ENCODE assay signal across 1 cellular context in the genomic region with DNA sequence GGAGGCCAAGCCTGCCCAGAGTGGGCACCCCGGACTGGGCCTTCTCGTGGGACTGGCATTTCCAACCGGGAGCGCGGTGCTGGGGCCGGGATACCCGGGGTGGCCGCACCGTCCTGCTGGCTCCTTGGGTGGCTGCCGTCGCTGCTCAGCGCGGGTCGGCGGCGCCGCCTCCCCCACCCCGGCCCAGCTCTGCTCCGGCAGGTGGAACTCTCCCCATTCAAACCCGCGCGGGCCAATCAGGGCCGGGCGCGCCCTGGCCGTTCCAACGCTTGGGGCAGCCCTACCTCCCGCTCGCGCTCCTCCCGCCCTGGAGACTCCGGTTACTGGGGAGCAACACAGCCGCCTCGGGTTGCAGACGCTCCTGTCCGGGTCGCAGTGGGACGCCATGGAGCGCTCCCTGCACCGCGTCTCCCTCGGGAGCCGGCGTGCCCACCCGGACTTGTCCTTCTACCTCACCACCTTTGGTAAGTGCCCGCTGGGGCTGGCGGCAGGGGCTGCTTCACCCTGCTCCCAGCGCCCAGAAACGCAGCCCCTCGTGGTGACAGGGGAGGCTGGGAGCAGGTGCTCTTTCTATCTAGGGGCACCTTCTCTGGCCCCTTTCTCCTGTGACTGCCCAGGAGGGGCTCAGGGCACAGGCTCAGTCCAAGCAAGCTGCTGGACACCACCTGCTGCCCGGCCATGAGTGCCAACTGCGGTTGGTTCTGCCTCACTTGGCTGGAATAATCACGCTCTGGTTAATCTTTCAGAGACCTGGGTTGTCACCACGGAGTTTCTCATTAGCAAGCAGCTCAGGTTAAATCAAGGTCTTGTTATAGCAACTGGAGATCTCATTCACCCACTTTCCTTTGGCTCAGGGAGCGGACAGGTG.
TF ChIP-seq lines count a peak whose summit lies in the region.

A gene (plus strand): TSS at position 310 of the 868 bp plus-strand sequence. CDS start 76 bp downstream, at position 386.

TF ChIP-seq in HepG2, 621 proteins besides CTCF, POLR2A, EP300 and RAD21 (continued from another document and continues in another):
- TF ChIP-seq, protein P1, sequence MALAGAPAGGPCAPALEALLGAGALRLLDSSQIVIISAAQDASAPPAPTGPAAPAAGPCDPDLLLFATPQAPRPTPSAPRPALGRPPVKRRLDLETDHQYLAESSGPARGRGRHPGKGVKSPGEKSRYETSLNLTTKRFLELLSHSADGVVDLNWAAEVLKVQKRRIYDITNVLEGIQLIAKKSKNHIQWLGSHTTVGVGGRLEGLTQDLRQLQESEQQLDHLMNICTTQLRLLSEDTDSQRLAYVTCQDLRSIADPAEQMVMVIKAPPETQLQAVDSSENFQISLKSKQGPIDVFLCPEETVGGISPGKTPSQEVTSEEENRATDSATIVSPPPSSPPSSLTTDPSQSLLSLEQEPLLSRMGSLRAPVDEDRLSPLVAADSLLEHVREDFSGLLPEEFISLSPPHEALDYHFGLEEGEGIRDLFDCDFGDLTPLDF (CRISPR knock-in tag; IDR thresholded peaks at IDR 0.05) = peak; percentile 97
- TF ChIP-seq ZNF766 (CRISPR knock-in tag; IDR thresholded peaks at IDR 0.05; ENCODE audit: borderline replicate concordance) (peak; percentile 63; the same call in 1 of the 2 replicates), BRD4 (CRISPR knock-in tag; IDR thresholded peaks at IDR 0.05) (0 out of 2 replicates have a peak, but pooled peaks have one; percentile 44), MZF1 (CRISPR knock-in tag; IDR thresholded peaks at IDR 0.05; ENCODE audit: borderline replicate concordance) (0 out of 2 replicates have a peak, but pooled peaks have one; percentile 36), ZFP36L2 (CRISPR knock-in tag; IDR thresholded peaks at IDR 0.05) (no peak), ZNF878 (CRISPR knock-in tag; IDR thresholded peaks at IDR 0.05) (0 out of 2 replicates have a peak, but pooled peaks have one; percentile 4), BORCS8-MEF2B (CRISPR knock-in tag; IDR thresholded peaks at IDR 0.05) (no peak; the same call in 1 of the 2 replicates), REPIN1 (CRISPR knock-in tag; IDR thresholded peaks at IDR 0.05; ENCODE audit: borderline replicate concordance, low read depth) (no peak), SATB2 (CRISPR knock-in tag; IDR thresholded peaks at IDR 0.05) (peak; percentile 72; the same call in 1 of the 2 replicates), ZNF468 (CRISPR knock-in tag; IDR thresholded peaks at IDR 0.05) (no peak), XRCC5 (optimal IDR thresholded peaks at IDR 0.05; ENCODE audit: low read length) (peak; percentile 63), ZNF230 (CRISPR knock-in tag; IDR thresholded peaks at IDR 0.05) (0 out of 2 replicates have a peak, but pooled peaks have one; percentile 57), ZNF546 (CRISPR knock-in tag; conservative IDR thresholded peaks at IDR 0.05) (no peak), CHD4 (IDR thresholded peaks at IDR 0.05; ENCODE audit: borderline replicate concordance, low read length) (no peak), KLF6 (CRISPR knock-in tag; IDR thresholded peaks at IDR 0.05) (no peak), HNRNPL (IDR thresholded peaks at IDR 0.05; ENCODE audit: low read depth, low read length) (peak; percentile 89), RBM22 (optimal IDR thresholded peaks at IDR 0.05; ENCODE audit: low read length) (no peak), ZNF430 (CRISPR knock-in tag; IDR thresholded peaks at IDR 0.05) (peak; percentile 37; the same call in 1 of the 2 replicates), ZNF225 (CRISPR knock-in tag; IDR thresholded peaks at IDR 0.05) (no peak), ZNF543 (CRISPR knock-in tag; IDR thresholded peaks at IDR 0.05) (peak; percentile 87; the same call in 1 of the 2 replicates), ZNF326 (CRISPR knock-in tag; IDR thresholded peaks at IDR 0.05; ENCODE audit: borderline replicate concordance) (no peak), NFYB (CRISPR knock-in tag; IDR thresholded peaks at IDR 0.05) (peak; percentile 82), SALL2 (CRISPR knock-in tag; IDR thresholded peaks at IDR 0.05) (no peak), SNAPC2 (CRISPR knock-in tag; IDR thresholded peaks at IDR 0.05) (no peak; the same call in 1 of the 2 replicates), ZNF207 (IDR thresholded peaks at IDR 0.05; ENCODE audit: borderline replicate concordance) (no peak), ELF4 (CRISPR knock-in tag; IDR thresholded peaks at IDR 0.05; ENCODE audit: borderline replicate concordance) (no peak), ZNF777 (CRISPR knock-in tag; IDR thresholded peaks at IDR 0.05) (peak; percentile 90), ZNF776 (CRISPR knock-in tag; IDR thresholded peaks at IDR 0.05) (peak; percentile 70; the same call in 1 of the 2 replicates), TOE1 (CRISPR knock-in tag; IDR thresholded peaks at IDR 0.05) (no peak), ZIK1 (CRISPR knock-in tag; IDR thresholded peaks at IDR 0.05; ENCODE audit: borderline replicate concordance, low read depth) (no peak), ZSCAN20 (CRISPR knock-in tag; IDR thresholded peaks at IDR 0.05; ENCODE audit: borderline replicate concordance) (no peak), ZNF564 (CRISPR knock-in tag; IDR thresholded peaks at IDR 0.05) (no peak), AGO1 (IDR thresholded peaks at IDR 0.05; ENCODE audit: low read depth, low read length, poor library complexity, severe bottlenecking) (no peak), SMARCC2 (IDR thresholded peaks at IDR 0.05) (no peak), ZNF891 (CRISPR knock-in tag; IDR thresholded peaks at IDR 0.05) (peak; percentile 84; the same call in 1 of the 2 replicates), TEAD2 (CRISPR knock-in tag; IDR thresholded peaks at IDR 0.05) (0 out of 2 replicates have a peak, but pooled peaks have one; percentile 34), POGZ (CRISPR knock-in tag; IDR thresholded peaks at IDR 0.05) (peak; percentile 69; the same call in 1 of the 2 replicates), ZBTB7B (CRISPR knock-in tag; IDR thresholded peaks at IDR 0.05) (0 out of 2 replicates have a peak, but pooled peaks have one; percentile 28), SRF (IDR thresholded peaks at IDR 0.05; ENCODE audit: low read depth, low read length) (no peak), RBAK (CRISPR knock-in tag; IDR thresholded peaks at IDR 0.05) (no peak), KDM5A (IDR thresholded peaks at IDR 0.05; ENCODE audit: borderline replicate concordance, low read length) (no peak), FOXK1 (CRISPR knock-in tag; IDR thresholded peaks at IDR 0.05; ENCODE audit: borderline replicate concordance, low read depth) (no peak), ZNF839 (CRISPR knock-in tag; IDR thresholded peaks at IDR 0.05; ENCODE audit: borderline replicate concordance) (no peak), ZMYM4 (CRISPR knock-in tag; IDR thresholded peaks at IDR 0.05) (peak; percentile 69), ZNF563 (CRISPR knock-in tag; IDR thresholded peaks at IDR 0.05) (peak; percentile 36; the same call in 1 of the 2 replicates), HOXA3 (CRISPR knock-in tag; IDR thresholded peaks at IDR 0.05) (peak; percentile 15; the same call in 1 of the 2 replicates), CC2D1A (CRISPR knock-in tag; IDR thresholded peaks at IDR 0.05) (no peak)
- TF ChIP-seq, protein P2, sequence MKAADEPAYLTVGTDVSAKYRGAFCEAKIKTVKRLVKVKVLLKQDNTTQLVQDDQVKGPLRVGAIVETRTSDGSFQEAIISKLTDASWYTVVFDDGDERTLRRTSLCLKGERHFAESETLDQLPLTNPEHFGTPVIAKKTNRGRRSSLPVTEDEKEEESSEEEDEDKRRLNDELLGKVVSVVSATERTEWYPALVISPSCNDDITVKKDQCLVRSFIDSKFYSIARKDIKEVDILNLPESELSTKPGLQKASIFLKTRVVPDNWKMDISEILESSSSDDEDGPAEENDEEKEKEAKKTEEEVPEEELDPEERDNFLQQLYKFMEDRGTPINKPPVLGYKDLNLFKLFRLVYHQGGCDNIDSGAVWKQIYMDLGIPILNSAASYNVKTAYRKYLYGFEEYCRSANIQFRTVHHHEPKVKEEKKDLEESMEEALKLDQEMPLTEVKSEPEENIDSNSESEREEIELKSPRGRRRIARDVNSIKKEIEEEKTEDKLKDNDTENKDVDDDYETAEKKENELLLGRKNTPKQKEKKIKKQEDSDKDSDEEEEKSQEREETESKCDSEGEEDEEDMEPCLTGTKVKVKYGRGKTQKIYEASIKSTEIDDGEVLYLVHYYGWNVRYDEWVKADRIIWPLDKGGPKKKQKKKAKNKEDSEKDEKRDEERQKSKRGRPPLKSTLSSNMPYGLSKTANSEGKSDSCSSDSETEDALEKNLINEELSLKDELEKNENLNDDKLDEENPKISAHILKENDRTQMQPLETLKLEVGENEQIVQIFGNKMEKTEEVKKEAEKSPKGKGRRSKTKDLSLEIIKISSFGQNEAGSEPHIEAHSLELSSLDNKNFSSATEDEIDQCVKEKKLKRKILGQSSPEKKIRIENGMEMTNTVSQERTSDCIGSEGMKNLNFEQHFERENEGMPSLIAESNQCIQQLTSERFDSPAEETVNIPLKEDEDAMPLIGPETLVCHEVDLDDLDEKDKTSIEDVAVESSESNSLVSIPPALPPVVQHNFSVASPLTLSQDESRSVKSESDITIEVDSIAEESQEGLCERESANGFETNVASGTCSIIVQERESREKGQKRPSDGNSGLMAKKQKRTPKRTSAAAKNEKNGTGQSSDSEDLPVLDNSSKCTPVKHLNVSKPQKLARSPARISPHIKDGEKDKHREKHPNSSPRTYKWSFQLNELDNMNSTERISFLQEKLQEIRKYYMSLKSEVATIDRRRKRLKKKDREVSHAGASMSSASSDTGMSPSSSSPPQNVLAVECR (CRISPR knock-in tag; IDR thresholded peaks at IDR 0.05; ENCODE audit: borderline replicate concordance) = peak; percentile 70; the same call in 1 of the 2 replicates
- TF ChIP-seq, protein P3, sequence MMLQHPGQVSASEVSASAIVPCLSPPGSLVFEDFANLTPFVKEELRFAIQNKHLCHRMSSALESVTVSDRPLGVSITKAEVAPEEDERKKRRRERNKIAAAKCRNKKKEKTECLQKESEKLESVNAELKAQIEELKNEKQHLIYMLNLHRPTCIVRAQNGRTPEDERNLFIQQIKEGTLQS (CRISPR knock-in tag; IDR thresholded peaks at IDR 0.05) = no peak
- TF ChIP-seq, protein P4, sequence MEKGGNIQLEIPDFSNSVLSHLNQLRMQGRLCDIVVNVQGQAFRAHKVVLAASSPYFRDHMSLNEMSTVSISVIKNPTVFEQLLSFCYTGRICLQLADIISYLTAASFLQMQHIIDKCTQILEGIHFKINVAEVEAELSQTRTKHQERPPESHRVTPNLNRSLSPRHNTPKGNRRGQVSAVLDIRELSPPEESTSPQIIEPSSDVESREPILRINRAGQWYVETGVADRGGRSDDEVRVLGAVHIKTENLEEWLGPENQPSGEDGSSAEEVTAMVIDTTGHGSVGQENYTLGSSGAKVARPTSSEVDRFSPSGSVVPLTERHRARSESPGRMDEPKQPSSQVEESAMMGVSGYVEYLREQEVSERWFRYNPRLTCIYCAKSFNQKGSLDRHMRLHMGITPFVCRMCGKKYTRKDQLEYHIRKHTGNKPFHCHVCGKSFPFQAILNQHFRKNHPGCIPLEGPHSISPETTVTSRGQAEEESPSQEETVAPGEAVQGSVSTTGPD (CRISPR knock-in tag; IDR thresholded peaks at IDR 0.05) = 0 out of 2 replicates have a peak, but pooled peaks have one; percentile 30
- TF ChIP-seq, protein P5, sequence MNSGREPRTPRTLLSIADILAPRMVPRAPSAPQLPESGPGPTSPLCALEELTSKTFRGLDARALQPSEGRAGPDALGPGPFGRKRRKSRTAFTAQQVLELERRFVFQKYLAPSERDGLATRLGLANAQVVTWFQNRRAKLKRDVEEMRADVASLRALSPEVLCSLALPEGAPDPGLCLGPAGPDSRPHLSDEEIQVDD (CRISPR knock-in tag; IDR thresholded peaks at IDR 0.05; ENCODE audit: borderline replicate concordance) = no peak
- TF ChIP-seq, protein P6, sequence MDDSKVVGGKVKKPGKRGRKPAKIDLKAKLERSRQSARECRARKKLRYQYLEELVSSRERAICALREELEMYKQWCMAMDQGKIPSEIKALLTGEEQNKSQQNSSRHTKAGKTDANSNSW (CRISPR knock-in tag; IDR thresholded peaks at IDR 0.05; ENCODE audit: borderline replicate concordance) = no peak
- TF ChIP-seq, protein P7, sequence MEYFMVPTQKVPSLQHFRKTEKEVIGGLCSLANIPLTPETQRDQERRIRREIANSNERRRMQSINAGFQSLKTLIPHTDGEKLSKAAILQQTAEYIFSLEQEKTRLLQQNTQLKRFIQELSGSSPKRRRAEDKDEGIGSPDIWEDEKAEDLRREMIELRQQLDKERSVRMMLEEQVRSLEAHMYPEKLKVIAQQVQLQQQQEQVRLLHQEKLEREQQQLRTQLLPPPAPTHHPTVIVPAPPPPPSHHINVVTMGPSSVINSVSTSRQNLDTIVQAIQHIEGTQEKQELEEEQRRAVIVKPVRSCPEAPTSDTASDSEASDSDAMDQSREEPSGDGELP (IDR thresholded peaks at IDR 0.05; ENCODE audit: borderline replicate concordance, low read depth) = no peak; the same call in 1 of the 2 replicates
- TF ChIP-seq, protein P8, sequence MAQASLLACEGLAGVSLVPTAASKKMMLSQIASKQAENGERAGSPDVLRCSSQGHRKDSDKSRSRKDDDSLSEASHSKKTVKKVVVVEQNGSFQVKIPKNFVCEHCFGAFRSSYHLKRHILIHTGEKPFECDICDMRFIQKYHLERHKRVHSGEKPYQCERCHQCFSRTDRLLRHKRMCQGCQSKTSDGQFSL (CRISPR knock-in tag; IDR thresholded peaks at IDR 0.05) = 0 out of 2 replicates have a peak, but pooled peaks have one; percentile 15
- TF ChIP-seq, protein P9, sequence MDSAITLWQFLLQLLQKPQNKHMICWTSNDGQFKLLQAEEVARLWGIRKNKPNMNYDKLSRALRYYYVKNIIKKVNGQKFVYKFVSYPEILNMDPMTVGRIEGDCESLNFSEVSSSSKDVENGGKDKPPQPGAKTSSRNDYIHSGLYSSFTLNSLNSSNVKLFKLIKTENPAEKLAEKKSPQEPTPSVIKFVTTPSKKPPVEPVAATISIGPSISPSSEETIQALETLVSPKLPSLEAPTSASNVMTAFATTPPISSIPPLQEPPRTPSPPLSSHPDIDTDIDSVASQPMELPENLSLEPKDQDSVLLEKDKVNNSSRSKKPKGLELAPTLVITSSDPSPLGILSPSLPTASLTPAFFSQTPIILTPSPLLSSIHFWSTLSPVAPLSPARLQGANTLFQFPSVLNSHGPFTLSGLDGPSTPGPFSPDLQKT (CRISPR knock-in tag; IDR thresholded peaks at IDR 0.05; ENCODE audit: borderline replicate concordance) = no peak
- TF ChIP-seq, protein P10, sequence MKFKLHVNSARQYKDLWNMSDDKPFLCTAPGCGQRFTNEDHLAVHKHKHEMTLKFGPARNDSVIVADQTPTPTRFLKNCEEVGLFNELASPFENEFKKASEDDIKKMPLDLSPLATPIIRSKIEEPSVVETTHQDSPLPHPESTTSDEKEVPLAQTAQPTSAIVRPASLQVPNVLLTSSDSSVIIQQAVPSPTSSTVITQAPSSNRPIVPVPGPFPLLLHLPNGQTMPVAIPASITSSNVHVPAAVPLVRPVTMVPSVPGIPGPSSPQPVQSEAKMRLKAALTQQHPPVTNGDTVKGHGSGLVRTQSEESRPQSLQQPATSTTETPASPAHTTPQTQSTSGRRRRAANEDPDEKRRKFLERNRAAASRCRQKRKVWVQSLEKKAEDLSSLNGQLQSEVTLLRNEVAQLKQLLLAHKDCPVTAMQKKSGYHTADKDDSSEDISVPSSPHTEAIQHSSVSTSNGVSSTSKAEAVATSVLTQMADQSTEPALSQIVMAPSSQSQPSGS (CRISPR knock-in tag; IDR thresholded peaks at IDR 0.05) = no peak; the same call in 1 of the 2 replicates
